1 cellular context compared by ENCODE assay signal in genomic region chr17:39626171-39626670, GRCh38.
TF ChIP-seq lines count a peak whose summit lies in the region.

No MANE protein-coding gene starts in this region.

TF ChIP-seq in GM23338, 12 proteins besides CTCF, POLR2A, EP300 and RAD21:
- no peak for TF ChIP-seq ZNF114 (CRISPR knock-in tag; IDR thresholded peaks at IDR 0.05)
TF ChIP-seq in GM23338: peak in this region for 0.
